8 cellular contexts compared by ENCODE assay signal in the genomic region with DNA sequence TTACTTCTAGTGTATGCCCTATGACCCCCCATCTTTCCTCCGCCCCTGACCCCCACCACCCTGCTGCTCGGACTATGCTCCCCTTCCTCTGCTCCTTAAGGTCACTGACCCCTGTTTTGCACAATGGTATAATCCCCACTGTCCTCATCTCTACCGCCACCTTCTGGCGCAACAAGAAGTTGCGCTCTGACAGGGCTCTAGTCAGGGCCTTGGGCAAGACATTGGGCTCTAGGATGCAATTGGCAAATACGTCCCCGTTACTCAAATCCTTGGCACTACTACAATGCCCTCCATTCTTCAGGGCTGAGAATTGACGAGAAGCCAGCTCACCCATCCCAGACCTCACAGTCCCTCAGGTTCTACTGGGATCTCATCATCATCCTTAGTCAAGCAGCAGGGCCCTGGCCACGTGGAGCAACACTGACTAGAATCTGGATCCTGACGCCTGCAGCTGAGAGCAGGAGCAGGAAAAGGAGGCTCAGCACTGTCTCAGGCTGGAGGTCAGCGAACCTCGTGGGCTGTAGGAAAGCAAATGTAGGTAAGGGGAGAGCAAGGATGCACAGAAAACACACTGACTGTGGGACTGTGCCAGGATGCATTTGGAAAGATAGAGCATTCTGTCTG. TPM values are rescaled to one million over a fixed set of nuclear protein-coding genes. Genes with fewer than 3 reads are reported as not detected.
A peak's percentile ranks its signal among the peaks of the same experiment; 100 is the strongest.
DNase-seq lines count a peak whose midpoint lies in the region; ATAC-seq and TF ChIP-seq lines count a peak whose summit lies in the region.

No MANE protein-coding gene starts in this region.

- H2AK5ac ChIP-seq in mesendoderm (ENCODE audit: low read length) (no peak overlapping the region), mesenchymal stem cell (ENCODE audit: low read length, severe bottlenecking) (no peak overlapping the region)

- no peak overlapping the region for H4K5ac ChIP-seq in mesendoderm (ENCODE audit: low read length)

- H3K4ac ChIP-seq in mesendoderm (ENCODE audit: low read depth, low read length) (no peak overlapping the region), mesenchymal stem cell (ENCODE audit: low read depth in 1 of 2, low read length in 2 of 2) (no peak overlapping the region)

- H3K18ac ChIP-seq in mesendoderm (ENCODE audit: low read length) (no peak overlapping the region), mesenchymal stem cell (ENCODE audit: low read depth in 1 of 2, low read length in 2 of 2) (no peak overlapping the region)

- no peak overlapping the region for H3K14ac ChIP-seq in mesenchymal stem cell (ENCODE audit: low read length in 2 of 2)

- DNase-seq in stimulated activated CD4-positive, alpha-beta T cell treated with anti-CD3 and anti-CD28 coated beads, Interleukin-1b, Interleukin-23, amount 100 ng/mL, for 48 hours, result peak; percentile 24
- no peak for DNase-seq in stimulated activated CD4-positive, alpha-beta T cell treated with anti-CD3 and anti-CD28 coated beads, Interleukin-12 subunit alpha, Interleukin-12 subunit beta, amount 100 ng/mL, for 4 hours
- DNase-seq in NAMALWA (ENCODE audit: low spot score), result peak; percentile 76
- no peak for DNase-seq in body of pancreas
- peak; percentile 82 for DNase-seq in mesendoderm
- no peak for DNase-seq in mesenchymal stem cell

- no peak overlapping the region for H3K9ac ChIP-seq in mesendoderm (ENCODE audit: low read length)
- no peak overlapping the region for H3K9ac ChIP-seq in mesenchymal stem cell (ENCODE audit: low read length)

- peak; percentile 83 for ATAC-seq in HG02588 (IDR thresholded peaks at IDR 0.05; ENCODE audit: unreplicated experiment)
- no peak for ATAC-seq in body of pancreas
- no peak for ATAC-seq in HG02970 (IDR thresholded peaks at IDR 0.05; ENCODE audit: low FRiP score, unreplicated experiment)

- no peaks in the 10 kb centered on the region for H3K79me2 ChIP-seq in mesendoderm (ENCODE audit: control insufficient read depth, insufficient read depth, low read length)

- H2BK12ac ChIP-seq in mesenchymal stem cell (ENCODE audit: low read length in 2 of 2), result no peak overlapping the region

- intact Hi-C loops in body of pancreas (cut with DNase I), result no loop called here

- WGBS in body of pancreas, 2 donors, result 44 to 46% methylated on average over 12 of the region's 12 CpGs
- no CpG with 5 or more reads among the region's 12 CpGs for WGBS in mesendoderm (ENCODE audit: extremely low coverage, insufficient coverage, low lambda C conversion rate)
- 65% methylated on average over 12 of the region's 12 CpGs for WGBS in mesenchymal stem cell

- H3K4me1 ChIP-seq in body of pancreas (no peaks in the 10 kb centered on the region), mesendoderm (ENCODE audit: control insufficient read depth, low read depth, low read length) (no peaks in the 10 kb centered on the region), mesenchymal stem cell (ENCODE audit: control insufficient read depth, insufficient read depth, low read depth, low read length) (no peaks in the 10 kb centered on the region)

- H4K91ac ChIP-seq in mesenchymal stem cell (ENCODE audit: low read length), result no peak overlapping the region

- no peaks in the 10 kb centered on the region for H3K36me3 ChIP-seq in body of pancreas (replicated peaks in 1 of 2; ENCODE audit: insufficient read depth in 1 of 2, low read depth in 2 of 2)
- H3K36me3 ChIP-seq in mesendoderm (ENCODE audit: control insufficient read depth, insufficient read depth, low read length), result no peaks in the 10 kb centered on the region
- no peaks in the 10 kb centered on the region for H3K36me3 ChIP-seq in mesenchymal stem cell (ENCODE audit: control insufficient read depth in 1 of 2, insufficient read depth in 2 of 2, low read depth in 1 of 2, low read length in 2 of 2)

- H4K8ac ChIP-seq in mesendoderm (ENCODE audit: low read depth, low read length), result no peak overlapping the region
- no peak overlapping the region for H4K8ac ChIP-seq in mesenchymal stem cell (ENCODE audit: low read length)

- H2BK15ac ChIP-seq in mesendoderm (replicated peaks; ENCODE audit: low read depth) (no peak overlapping the region), mesenchymal stem cell (ENCODE audit: low read depth, poor library complexity, severe bottlenecking) (no peak overlapping the region)

- H3K56ac ChIP-seq in mesendoderm (ENCODE audit: low read length), result no peak overlapping the region

- H3K79me1 ChIP-seq in mesendoderm (ENCODE audit: low read length) (no peaks in the 10 kb centered on the region), mesenchymal stem cell (replicated peaks; ENCODE audit: low read length, poor library complexity, severe bottlenecking) (no peaks in the 10 kb centered on the region)

- TF ChIP-seq CTCF in body of pancreas (IDR thresholded peaks at IDR 0.05), result peak in 4 of 7 experiments; percentile 8 to 30 (median 17)

- TF ChIP-seq POLR2A in body of pancreas (IDR thresholded peaks at IDR 0.05), result no peak

- no peak overlapping the region for H2AFZ ChIP-seq in mesenchymal stem cell (ENCODE audit: low read depth, low read length)

- H3K27me3 ChIP-seq in body of pancreas (no peaks in the 10 kb centered on the region), mesendoderm (ENCODE audit: insufficient read depth, low read length, poor library complexity) (no peaks in the 10 kb centered on the region), mesenchymal stem cell (ENCODE audit: control insufficient read depth in 1 of 2, insufficient read depth in 1 of 2, low read length in 2 of 2) (peaks cover 0 to 42% of the 10 kb centered on the region in 2 experiments)

- H3K4me3 ChIP-seq in body of pancreas (no peak overlapping the region), mesendoderm (ENCODE audit: low read length) (no peak overlapping the region), mesenchymal stem cell (ENCODE audit: insufficient read depth in 1 of 2, low read depth in 1 of 2, low read length in 2 of 2) (no peak overlapping the region)

- H2BK120ac ChIP-seq in mesendoderm (ENCODE audit: low read depth, low read length), result no peak overlapping the region
- H2BK120ac ChIP-seq in mesenchymal stem cell (ENCODE audit: low read depth, low read length), result no peak overlapping the region

- H3K27ac ChIP-seq in body of pancreas (no peak overlapping the region), mesendoderm (ENCODE audit: low read depth, low read length) (no peak overlapping the region), mesenchymal stem cell (ENCODE audit: low read length, poor library complexity, severe bottlenecking) (no peak overlapping the region)

- H3K9me3 ChIP-seq in body of pancreas (no peaks in the 10 kb centered on the region), mesenchymal stem cell (ENCODE audit: control insufficient read depth, low read length) (peaks cover 6% of the 10 kb centered on the region)

- H2BK5ac ChIP-seq in mesendoderm (ENCODE audit: low read length) (no peak overlapping the region), mesenchymal stem cell (ENCODE audit: low read depth, low read length, poor library complexity, severe bottlenecking) (no peak overlapping the region)

- H3K23ac ChIP-seq in mesendoderm (ENCODE audit: low read length) (no peak overlapping the region), mesenchymal stem cell (ENCODE audit: low read length in 2 of 2) (no peak overlapping the region)

- H3K4me2 ChIP-seq in mesendoderm (ENCODE audit: low read length) (no peak overlapping the region), mesenchymal stem cell (ENCODE audit: low read length, poor library complexity, severe bottlenecking) (no peak overlapping the region)

RNA-seq across cellular contexts. Expression of a gene that starts 10.6 kb away (rescaled TPM):
- total RNA-seq in body of pancreas, result not detected
- not detected for polyA plus RNA-seq in mesendoderm (2013, experiment 1 of 2)
- not detected for polyA plus RNA-seq in mesendoderm (2013, experiment 2 of 2)
- polyA plus RNA-seq in mesenchymal stem cell (2013, experiment 1 of 2), result not detected
- polyA plus RNA-seq in mesenchymal stem cell (2013, experiment 2 of 2), result not detected

RNA-seq across cellular contexts. Expression of a gene that starts 20.4 kb away (rescaled TPM):
- total RNA-seq in body of pancreas, result under 1 TPM in 1 of 2 donors, not detected in 1; 0.26 TPM
- polyA plus RNA-seq in mesendoderm (2013, experiment 1 of 2), result 6.2 TPM
- 5.9 TPM for polyA plus RNA-seq in mesendoderm (2013, experiment 2 of 2)
- polyA plus RNA-seq in mesenchymal stem cell (2013, experiment 1 of 2), result 0.86 TPM
- polyA plus RNA-seq in mesenchymal stem cell (2013, experiment 2 of 2), result 0.75 TPM

RNA-seq across cellular contexts. Expression of a gene that starts 26.6 kb away (rescaled TPM):
- total RNA-seq in body of pancreas, result not detected
- not detected for polyA plus RNA-seq in mesendoderm (2013, experiment 1 of 2)
- polyA plus RNA-seq in mesendoderm (2013, experiment 2 of 2), result not detected
- not detected for polyA plus RNA-seq in mesenchymal stem cell (2013, experiment 1 of 2)
- not detected for polyA plus RNA-seq in mesenchymal stem cell (2013, experiment 2 of 2)

RNA-seq across cellular contexts. Expression of a gene that starts 30.1 kb away (rescaled TPM):
- total RNA-seq in body of pancreas, result not detected
- not detected for polyA plus RNA-seq in mesendoderm (2013, experiment 1 of 2)
- not detected for polyA plus RNA-seq in mesendoderm (2013, experiment 2 of 2)
- not detected for polyA plus RNA-seq in mesenchymal stem cell (2013, experiment 1 of 2)
- polyA plus RNA-seq in mesenchymal stem cell (2013, experiment 2 of 2), result not detected

RNA-seq across cellular contexts. Expression of a gene that starts 41.1 kb away (rescaled TPM):
- total RNA-seq in body of pancreas, result not detected
- polyA plus RNA-seq in mesendoderm (2013, experiment 1 of 2), result not detected
- polyA plus RNA-seq in mesendoderm (2013, experiment 2 of 2), result not detected
- polyA plus RNA-seq in mesenchymal stem cell (2013, experiment 1 of 2), result not detected
- polyA plus RNA-seq in mesenchymal stem cell (2013, experiment 2 of 2), result not detected

Comparison
In these comparisons a context has a peak if more than half of its experiments do, and no peak if none do; other contexts are left out.
1. DNase-seq: peak in stimulated activated CD4-positive, alpha-beta T cell treated with anti-CD3 and anti-CD28 coated beads, Interleukin-1b, Interleukin-23, amount 100 ng/mL, for 48 hours (single experiment), NAMALWA (single experiment) and mesendoderm (single experiment); none in stimulated activated CD4-positive, alpha-beta T cell treated with anti-CD3 and anti-CD28 coated beads, Interleukin-12 subunit alpha, Interleukin-12 subunit beta, amount 100 ng/mL, for 4 hours (single experiment), body of pancreas (0 of 4) and mesenchymal stem cell (single experiment).